1 cellular context compared by ENCODE assay signal in the genomic region with DNA sequence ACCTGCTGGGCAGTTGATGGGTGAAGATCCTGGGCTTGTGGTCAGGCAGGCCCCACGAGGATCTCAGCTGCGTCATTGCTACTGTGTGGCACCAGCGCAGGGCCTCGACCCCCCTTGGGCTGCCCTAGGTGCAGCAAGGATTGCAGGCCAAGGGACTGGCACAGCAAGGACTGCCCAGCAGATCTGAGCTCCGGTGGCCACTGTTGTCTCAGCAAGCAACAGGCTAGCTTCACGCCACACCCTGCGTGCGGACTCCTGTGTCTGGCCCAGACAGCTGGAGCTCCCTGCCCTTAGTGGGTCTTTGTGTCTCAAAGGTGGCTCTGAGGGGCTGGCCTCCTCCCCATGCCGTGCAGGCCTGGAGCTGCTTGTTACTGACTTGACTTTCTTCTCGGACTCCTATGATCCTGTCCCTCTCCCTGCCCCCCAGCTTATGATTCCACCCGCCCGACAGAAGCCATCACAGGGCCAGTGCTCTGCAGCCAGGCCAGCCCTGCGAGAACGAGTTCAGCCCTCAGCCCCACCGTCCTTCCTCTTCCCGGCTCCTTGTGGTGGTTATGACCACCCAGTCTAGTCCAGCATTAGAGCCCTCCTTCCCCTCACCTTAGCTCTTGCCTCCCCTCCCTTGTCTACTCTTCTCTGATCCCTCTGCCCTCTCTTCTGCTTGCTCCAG.
TF ChIP-seq lines count a peak whose summit lies in the region.

No MANE protein-coding gene starts in this region.

TF ChIP-seq in H1, 55 proteins besides CTCF, POLR2A, EP300 and RAD21:
- no peak for TF ChIP-seq RXRA (IDR thresholded peaks at IDR 0.05; ENCODE audit: insufficient read depth, low read depth, low read length)
- TF ChIP-seq ATF2 (IDR thresholded peaks at IDR 0.05; ENCODE audit: low read length): no peak
- TF ChIP-seq GTF2F1 (IDR thresholded peaks at IDR 0.05; ENCODE audit: borderline replicate concordance, low read depth, low read length): no peak
- no peak for TF ChIP-seq TEAD4 (IDR thresholded peaks at IDR 0.05; ENCODE audit: low read depth, low read length)
- no peak for TF ChIP-seq CBX5 (IDR thresholded peaks at IDR 0.05; ENCODE audit: low read depth, low read length)
- no peak for TF ChIP-seq CHD2 (IDR thresholded peaks at IDR 0.05; ENCODE audit: low read length)
- TF ChIP-seq HDAC2 (IDR thresholded peaks at IDR 0.05; ENCODE audit: borderline replicate concordance in 1 of 2, low read depth in 2 of 2, low read length in 2 of 2): no peak
- TF ChIP-seq ASH2L (IDR thresholded peaks at IDR 0.05; ENCODE audit: low read length): no peak
- no peak for TF ChIP-seq PHF8 (conservative IDR thresholded peaks at IDR 0.05; ENCODE audit: low read depth, low read length)
- TF ChIP-seq FOSL1 (IDR thresholded peaks at IDR 0.05; ENCODE audit: insufficient read depth, low read depth, low read length): no peak
- no peak for TF ChIP-seq SIRT6 (IDR thresholded peaks at IDR 0.05; ENCODE audit: low read length)
- TF ChIP-seq JUN (IDR thresholded peaks at IDR 0.05; ENCODE audit: low read depth, low read length): no peak
- TF ChIP-seq RBBP5 (IDR thresholded peaks at IDR 0.05; ENCODE audit: borderline replicate concordance, low read depth, low read length): no peak
- TF ChIP-seq HDAC6 (IDR thresholded peaks at IDR 0.05; ENCODE audit: low read depth, low read length): no peak
- no peak for TF ChIP-seq CHD7 (IDR thresholded peaks at IDR 0.05; ENCODE audit: insufficient replicate concordance, low read length)
- TF ChIP-seq TCF12 (IDR thresholded peaks at IDR 0.05; ENCODE audit: low read depth, low read length): no peak
- no peak for TF ChIP-seq RFX5 (IDR thresholded peaks at IDR 0.05; ENCODE audit: borderline replicate concordance, low read depth, low read length)
- no peak for TF ChIP-seq KDM5A (IDR thresholded peaks at IDR 0.05; ENCODE audit: low read length)
TF ChIP-seq in H1: peak in this region for 0.
